Comparison of ENCODE assay signal across 8 cellular contexts in the genomic region with DNA sequence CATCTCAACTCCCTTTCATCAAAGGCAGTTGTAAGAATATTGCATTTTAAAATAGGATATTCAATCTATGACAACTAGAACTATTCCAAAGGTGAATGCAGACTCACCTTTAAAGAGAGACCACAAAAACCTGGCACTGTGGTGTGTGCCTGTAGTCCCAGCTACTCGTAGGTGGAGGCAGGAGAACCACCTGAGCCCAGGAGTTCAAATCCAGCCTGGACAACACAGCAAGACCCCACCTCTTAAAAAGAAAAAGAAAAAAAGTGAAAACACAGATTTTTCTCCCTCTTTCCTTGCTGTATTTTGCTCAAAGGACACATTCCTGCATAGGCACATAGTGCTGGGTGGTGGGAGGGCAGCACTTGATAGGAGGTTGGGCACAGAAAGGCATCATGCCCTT. TPM values are rescaled to one million over a fixed set of nuclear protein-coding genes. Genes with fewer than 3 reads are reported as not detected.
DNase-seq lines count a peak whose midpoint lies in the region; TF ChIP-seq lines count a peak whose summit lies in the region.

No MANE protein-coding gene starts in this region.

- no peaks in the 10 kb centered on the region for H3K9me3 ChIP-seq in CD8-positive, alpha-beta memory T cell (ENCODE audit: low read length)
- H3K9me3 ChIP-seq in OCI-LY1 (ENCODE audit: low read length) (no peaks in the 10 kb centered on the region), endocrine pancreas (ENCODE audit: control insufficient read depth, low read length) (no peaks in the 10 kb centered on the region), osteoblast (ENCODE audit: low read depth, low read length) (no peaks in the 10 kb centered on the region)

- no peak for TF ChIP-seq CTCF in OCI-LY1 (IDR thresholded peaks at IDR 0.05; ENCODE audit: low read length)
- no peak for TF ChIP-seq CTCF in osteoblast (IDR thresholded peaks at IDR 0.05; ENCODE audit: extremely low read depth, low read depth, low read length)

- H3K9me2 ChIP-seq in OCI-LY1 (ENCODE audit: low read depth, low read length), result no peaks in the 10 kb centered on the region

- no peaks in the 10 kb centered on the region for H3K27me3 Mint-ChIP-seq in CD8-positive, alpha-beta memory T cell

- H3K27me3 ChIP-seq in CD8-positive, alpha-beta memory T cell (ENCODE audit: insufficient read depth, low read length, poor library complexity, severe bottlenecking), result no peaks in the 10 kb centered on the region
- H3K27me3 ChIP-seq in OCI-LY1 (ENCODE audit: insufficient read depth, low read length), result no peaks in the 10 kb centered on the region
- no peaks in the 10 kb centered on the region for H3K27me3 ChIP-seq in endocrine pancreas (ENCODE audit: control insufficient read depth, insufficient read depth, low read length)
- H3K27me3 ChIP-seq in osteoblast (ENCODE audit: insufficient read depth, low read length), result no peaks in the 10 kb centered on the region

- H3K27ac Mint-ChIP-seq in CD8-positive, alpha-beta memory T cell, result peak overlapping the region in 3 of 8 donors; percentile 37 to 99 (median 94)

- peaks cover 16 to 34% (median 33%) of the 10 kb centered on the region in 3 donors for H3K4me1 Mint-ChIP-seq in CD8-positive, alpha-beta memory T cell

- H2AFZ ChIP-seq in OCI-LY1 (ENCODE audit: low read length) (no peak overlapping the region), osteoblast (ENCODE audit: low read length) (peak overlapping the region; percentile 92)

- H3K9me3 Mint-ChIP-seq in CD8-positive, alpha-beta memory T cell, result peaks cover 0 to 1% (median 0%) of the 10 kb centered on the region in 5 donors

- H3K9ac ChIP-seq in OCI-LY1 (ENCODE audit: low read length) (no peak overlapping the region; the same call in 1 of the 2 replicates), endocrine pancreas (ENCODE audit: control insufficient read depth, insufficient read depth, low read length) (no peak overlapping the region)

- H3K36me3 Mint-ChIP-seq in CD8-positive, alpha-beta memory T cell, result peaks cover 7 to 22% (median 12%) of the 10 kb centered on the region in 3 donors

- H3K27ac ChIP-seq in CD8-positive, alpha-beta memory T cell (ENCODE audit: low read depth, low read length), result peak overlapping the region; percentile 60
- H3K27ac ChIP-seq in OCI-LY1 (ENCODE audit: low read depth, low read length, poor library complexity, severe bottlenecking) (no peak overlapping the region), osteoblast (ENCODE audit: low read depth, low read length) (peak overlapping the region; percentile 86)

- H3K4me1 ChIP-seq in CD8-positive, alpha-beta memory T cell (ENCODE audit: insufficient read depth, low read length), result peaks cover 20% of the 10 kb centered on the region
- H3K4me1 ChIP-seq in OCI-LY1 (ENCODE audit: insufficient read depth, low read length, severe bottlenecking) (peaks cover 6% of the 10 kb centered on the region), endocrine pancreas (ENCODE audit: control insufficient read depth, insufficient read depth, low read length) (no peaks in the 10 kb centered on the region), osteoblast (ENCODE audit: insufficient read depth, low read length) (peaks cover 16% of the 10 kb centered on the region)

- H3K79me2 ChIP-seq in OCI-LY1 (ENCODE audit: insufficient read depth, low read length), result peaks cover 10% of the 10 kb centered on the region
- H3K79me2 ChIP-seq in osteoblast (ENCODE audit: insufficient read depth, low read length), result peaks cover 44% of the 10 kb centered on the region

- peak overlapping the region; percentile 96 to 100 (median 99) for H3K4me3 Mint-ChIP-seq in CD8-positive, alpha-beta memory T cell

- CTCF ChIA-PET in CD8-positive, alpha-beta memory T cell (lab: Charles Lee), result interaction anchor here (1.8 kb wide), 1 partner anchor 36 kb away, joined by 7 read pairs; a partner anchor contains a TSS

- POLR2A ChIA-PET in CD8-positive, alpha-beta memory T cell (lab: Charles Lee), result interaction anchor here (0.5 kb wide), 1 partner anchor 36 kb away, joined by 3 read pairs; a partner anchor contains a TSS

- no peak for DNase-seq in CD8-positive, alpha-beta memory T cell
- DNase-seq in osteoblast (ENCODE audit: insufficient read length, low spot score, missing footprints) (no peak), mucosa of gallbladder (ENCODE audit: low spot score) (no peak), NCI-H82 treated with DMSO at 0.1 percent for 48 hours (lab: John Stamatoyannopoulos, UW; ENCODE audit: unreplicated experiment) (no peak), NCI-H1105 treated with DMSO at 0.1 percent for 48 hours (lab: John Stamatoyannopoulos, UW) (no peak), NCI-H1436 treated with DMSO at 0.1 percent for 48 hours (lab: John Stamatoyannopoulos, UW) (no peak)

- peak overlapping the region; percentile 56; the same call in 1 of the 2 replicates for H3K4me2 ChIP-seq in OCI-LY1 (ENCODE audit: low read length)
- peak overlapping the region; percentile 93 for H3K4me2 ChIP-seq in osteoblast (ENCODE audit: insufficient read depth, low read length)

- no peaks in the 10 kb centered on the region for H3K36me3 ChIP-seq in CD8-positive, alpha-beta memory T cell (ENCODE audit: insufficient read depth, low read length)
- H3K36me3 ChIP-seq in OCI-LY1 (ENCODE audit: insufficient read depth, low read length) (peaks cover 11% of the 10 kb centered on the region), endocrine pancreas (ENCODE audit: control insufficient read depth, insufficient read depth, low read length) (no peaks in the 10 kb centered on the region), osteoblast (ENCODE audit: insufficient read depth, low read length) (peaks cover 8% of the 10 kb centered on the region)

- no peaks in the 10 kb centered on the region for H3F3A ChIP-seq in OCI-LY1 (ENCODE audit: insufficient read depth, low read length)

- no peaks in the 10 kb centered on the region for H4K20me1 ChIP-seq in OCI-LY1 (ENCODE audit: insufficient read depth, low read length)
- peaks cover 9% of the 10 kb centered on the region for H4K20me1 ChIP-seq in osteoblast (ENCODE audit: insufficient read depth, low read length)

- H3K4me3 ChIP-seq in CD8-positive, alpha-beta memory T cell (ENCODE audit: low read length), result peak overlapping the region; percentile 69
- H3K4me3 ChIP-seq in OCI-LY1 (ENCODE audit: low read depth, low read length, poor library complexity, severe bottlenecking) (peak overlapping the region; percentile 89), endocrine pancreas (ENCODE audit: control insufficient read depth, insufficient read depth, low read length) (peak overlapping the region; percentile 77), osteoblast (ENCODE audit: insufficient read depth, low read length) (peak overlapping the region; percentile 74)

RNA-seq across cellular contexts. Expression of a gene that starts 0.7 kb away (rescaled TPM):
- total RNA-seq in CD8-positive, alpha-beta memory T cell, result 10 to 100 TPM; 89.1 to 89.6 TPM
- 66.9 TPM for polyA plus RNA-seq in CD8-positive, alpha-beta memory T cell
- total RNA-seq in osteoblast, result 93.1 and 98.4 TPM in 2 replicates
- 95.4 TPM for total RNA-seq in mucosa of gallbladder

RNA-seq across cellular contexts. Expression of a gene that starts 36.5 kb away (rescaled TPM):
- total RNA-seq in CD8-positive, alpha-beta memory T cell, result 10 to 100 TPM; 32.1 to 32.7 TPM
- 59.1 TPM for polyA plus RNA-seq in CD8-positive, alpha-beta memory T cell
- total RNA-seq in osteoblast, result 34.4 and 44.2 TPM in 2 replicates
- total RNA-seq in mucosa of gallbladder, result 48.0 TPM
